ENCODE assay signal across 13 cellular contexts in genomic region chr3:37941608-37942540, GRCh38. TPM values are rescaled to one million over a fixed set of nuclear protein-coding genes. Genes with fewer than 3 reads are reported as not detected.
DNase-seq lines count a peak whose midpoint lies in the region; ATAC-seq and TF ChIP-seq lines count a peak whose summit lies in the region.
"Had no signal": no experiment of that assay in that cellular context is flagged by ENCODE, and none has a peak within 500 bp of the region (broad histone marks: within the 10 kb centered on the region; RNA-seq: fewer than 3 reads in every experiment).

No MANE protein-coding gene starts in this region.

- no peak overlapping the region for H3K27ac ChIP-seq in BLaER1
- H3K27ac ChIP-seq in gastroesophageal sphincter = peak overlapping the region in 3 of 4 donors; percentile 25 to 46 (median 44)
- peak overlapping the region in 3 of 4 donors; percentile 30 to 51 (median 37) for H3K27ac ChIP-seq in sigmoid colon
- H3K27ac ChIP-seq: SJCRH30 had no signal

- peaks cover 18% of the 10 kb centered on the region for H3K4me1 ChIP-seq in BLaER1
- H3K4me1 ChIP-seq in gastroesophageal sphincter = peaks cover 0 to 83% (median 37%) of the 10 kb centered on the region in 3 donors
- peaks cover 0 to 88% (median 79%) of the 10 kb centered on the region in 4 donors for H3K4me1 ChIP-seq in sigmoid colon

- H3K4me1 Mint-ChIP-seq in activated CD8-positive, alpha-beta T cell treated with anti-CD3 and anti-CD28 coated beads, Interleukin-2, amount 10 ng/mL, durations not matched to agents 7 days and 5 days (ENCODE audit: low read depth) = no peaks in the 10 kb centered on the region

- intact Hi-C loops in sigmoid colon (cut with DNase I) = loop anchor here (5.0 kb wide), 1 partner anchor 45 kb away; no protein-coding TSS in a partner anchor

- 42 to 49% methylated on average over 6 to 7 of the region's 12 CpGs for WGBS in gastroesophageal sphincter (ENCODE audit: low coverage in 1 of 2), 2 donors
- 35 to 67% methylated on average over 12 of the region's 12 CpGs for WGBS in sigmoid colon, 2 donors

- no peak for TF ChIP-seq CTCF in gastroesophageal sphincter (IDR thresholded peaks at IDR 0.05)
- no peak for TF ChIP-seq CTCF in sigmoid colon (IDR thresholded peaks at IDR 0.05)

- DNase-seq in SW480 (ENCODE audit: low spot score) (peak; percentile 79), sigmoid colon (no peak), SKM-1 (lab: John Stamatoyannopoulos, UW; ENCODE audit: unreplicated experiment) (no peak), GM03348 (ENCODE audit: low spot score) (no peak)
- no peak for DNase-seq in activated CD8-positive, alpha-beta T cell treated with anti-CD3 and anti-CD28 coated beads, Interleukin-2, amount 10 ng/mL, durations not matched to agents 7 days and 5 days
- DNase-seq: activated CD4-positive, alpha-beta memory T cell treated with anti-CD3 and anti-CD28 coated beads for 36 hours; SJCRH30 had no signal

- no peak for TF ChIP-seq EP300 in gastroesophageal sphincter (IDR thresholded peaks at IDR 0.05)
- TF ChIP-seq EP300 in sigmoid colon (IDR thresholded peaks at IDR 0.05) = no peak

- no peak overlapping the region for H3K4me3 ChIP-seq in BLaER1
- no peak overlapping the region for H3K4me3 ChIP-seq in gastroesophageal sphincter
- H3K4me3 ChIP-seq in sigmoid colon = no peak overlapping the region
- H3K4me3 ChIP-seq: GM23338, prostate gland, SJCRH30 had no signal

- no peak overlapping the region for H3K9ac ChIP-seq in BLaER1

- no peaks in the 10 kb centered on the region for H4K20me1 ChIP-seq in BLaER1

- TF ChIP-seq POLR2A in gastroesophageal sphincter (IDR thresholded peaks at IDR 0.05) (no peak), sigmoid colon (IDR thresholded peaks at IDR 0.05) (no peak)

- no peaks in the 10 kb centered on the region for H3K9me3 Mint-ChIP-seq in activated CD8-positive, alpha-beta T cell treated with anti-CD3 and anti-CD28 coated beads, Interleukin-2, amount 10 ng/mL, durations not matched to agents 7 days and 5 days (ENCODE audit: insufficient read depth)
- H3K9me3 Mint-ChIP-seq: activated CD4-positive, alpha-beta memory T cell treated with anti-CD3 and anti-CD28 coated beads for 36 hours; activated T-helper 17 cell treated with anti-CD3 and anti-CD28 coated beads, Interleukin-2, amount 50 U/mL, for 72 hours; GM23338 had no signal

- ATAC-seq in gastroesophageal sphincter (no peak), HG03378 (IDR thresholded peaks at IDR 0.05; ENCODE audit: unreplicated experiment) (no peak)
- no peak for ATAC-seq in activated CD8-positive, alpha-beta T cell treated with anti-CD3 and anti-CD28 coated beads, Interleukin-2, amount 10 ng/mL, durations not matched to agents 7 days and 5 days
- ATAC-seq: activated T-helper 17 cell treated with anti-CD3 and anti-CD28 coated beads, Interleukin-2, amount 50 U/mL, for 72 hours; GM23338 had no signal

- no peaks in the 10 kb centered on the region for H3K36me3 ChIP-seq in BLaER1
- H3K36me3 ChIP-seq in gastroesophageal sphincter = no peaks in the 10 kb centered on the region
- no peaks in the 10 kb centered on the region for H3K36me3 ChIP-seq in sigmoid colon
- H3K36me3 ChIP-seq: prostate gland, SJCRH30 had no signal

- no peak overlapping the region for H3K4me3 Mint-ChIP-seq in activated CD8-positive, alpha-beta T cell treated with anti-CD3 and anti-CD28 coated beads, Interleukin-2, amount 10 ng/mL, durations not matched to agents 7 days and 5 days
- H3K4me3 Mint-ChIP-seq: activated CD4-positive, alpha-beta memory T cell treated with anti-CD3 and anti-CD28 coated beads for 36 hours; activated T-helper 17 cell treated with anti-CD3 and anti-CD28 coated beads, Interleukin-2, amount 50 U/mL, for 72 hours; GM23338 had no signal

- CTCF ChIA-PET in activated CD8-positive, alpha-beta T cell treated with anti-CD3 and anti-CD28 coated beads, Interleukin-2, amount 10 ng/mL, durations not matched to agents 7 days and 5 days (lab: Charles Lee) = interaction anchor here (1.3 to 1.5 kb wide), 2 partner anchors 15 to 32 kb away, joined by 4 to 5 read pairs; no protein-coding TSS in a partner anchor

- peaks cover 13% of the 10 kb centered on the region for H3K27me3 Mint-ChIP-seq in activated CD8-positive, alpha-beta T cell treated with anti-CD3 and anti-CD28 coated beads, Interleukin-2, amount 10 ng/mL, durations not matched to agents 7 days and 5 days (ENCODE audit: low read depth)
- H3K27me3 Mint-ChIP-seq: activated CD4-positive, alpha-beta memory T cell treated with anti-CD3 and anti-CD28 coated beads for 36 hours; activated T-helper 17 cell treated with anti-CD3 and anti-CD28 coated beads, Interleukin-2, amount 50 U/mL, for 72 hours had no signal

- POLR2A ChIA-PET in activated CD8-positive, alpha-beta T cell treated with anti-CD3 and anti-CD28 coated beads, Interleukin-2, amount 10 ng/mL, durations not matched to agents 7 days and 5 days (lab: Charles Lee) = no interaction called here

- H3K36me3 Mint-ChIP-seq in activated CD8-positive, alpha-beta T cell treated with anti-CD3 and anti-CD28 coated beads, Interleukin-2, amount 10 ng/mL, durations not matched to agents 7 days and 5 days (ENCODE audit: low read depth) = no peaks in the 10 kb centered on the region
- H3K36me3 Mint-ChIP-seq: activated CD4-positive, alpha-beta memory T cell treated with anti-CD3 and anti-CD28 coated beads for 36 hours had no signal

- no peak overlapping the region for H3K27ac Mint-ChIP-seq in activated CD8-positive, alpha-beta T cell treated with anti-CD3 and anti-CD28 coated beads, Interleukin-2, amount 10 ng/mL, durations not matched to agents 7 days and 5 days
- H3K27ac Mint-ChIP-seq: activated CD4-positive, alpha-beta memory T cell treated with anti-CD3 and anti-CD28 coated beads for 36 hours; activated T-helper 17 cell treated with anti-CD3 and anti-CD28 coated beads, Interleukin-2, amount 50 U/mL, for 72 hours; GM23338 had no signal

- H3K9me3 ChIP-seq in BLaER1 (no peaks in the 10 kb centered on the region), gastroesophageal sphincter (no peaks in the 10 kb centered on the region), sigmoid colon (no peaks in the 10 kb centered on the region)
- H3K9me3 ChIP-seq: prostate gland, SJCRH30 had no signal

- H3K4me2 ChIP-seq in BLaER1 = peak overlapping the region; percentile 40
- H3K4me2 ChIP-seq: GM23338 had no signal

- H3K27me3 ChIP-seq in BLaER1 (no peaks in the 10 kb centered on the region), gastroesophageal sphincter (no peaks in the 10 kb centered on the region), sigmoid colon (no peaks in the 10 kb centered on the region)
- H3K27me3 ChIP-seq: SJCRH30 had no signal

RNA-seq across cellular contexts. Expression of gene VILL, which starts 48.7 kb away (rescaled TPM):
- total RNA-seq in gastroesophageal sphincter = 1 to 10 TPM; 3.5 to 7.5 (median 5.2) TPM
- total RNA-seq in sigmoid colon = 1 to 10 TPM; 5.3 to 8.3 (median 6.6) TPM
- polyA plus RNA-seq in sigmoid colon = 100 to 1,000 TPM in 1 of 3 donors, 10 to 100 TPM in 2; 81.7 to 175 (median 97.0) TPM
- total RNA-seq in activated CD8-positive, alpha-beta T cell treated with anti-CD3 and anti-CD28 coated beads, Interleukin-2, amount 10 ng/mL, durations not matched to agents 7 days and 5 days = 10 to 100 TPM; 14.6 to 15.1 TPM
